2 cellular contexts compared by ENCODE assay signal in the genomic region with DNA sequence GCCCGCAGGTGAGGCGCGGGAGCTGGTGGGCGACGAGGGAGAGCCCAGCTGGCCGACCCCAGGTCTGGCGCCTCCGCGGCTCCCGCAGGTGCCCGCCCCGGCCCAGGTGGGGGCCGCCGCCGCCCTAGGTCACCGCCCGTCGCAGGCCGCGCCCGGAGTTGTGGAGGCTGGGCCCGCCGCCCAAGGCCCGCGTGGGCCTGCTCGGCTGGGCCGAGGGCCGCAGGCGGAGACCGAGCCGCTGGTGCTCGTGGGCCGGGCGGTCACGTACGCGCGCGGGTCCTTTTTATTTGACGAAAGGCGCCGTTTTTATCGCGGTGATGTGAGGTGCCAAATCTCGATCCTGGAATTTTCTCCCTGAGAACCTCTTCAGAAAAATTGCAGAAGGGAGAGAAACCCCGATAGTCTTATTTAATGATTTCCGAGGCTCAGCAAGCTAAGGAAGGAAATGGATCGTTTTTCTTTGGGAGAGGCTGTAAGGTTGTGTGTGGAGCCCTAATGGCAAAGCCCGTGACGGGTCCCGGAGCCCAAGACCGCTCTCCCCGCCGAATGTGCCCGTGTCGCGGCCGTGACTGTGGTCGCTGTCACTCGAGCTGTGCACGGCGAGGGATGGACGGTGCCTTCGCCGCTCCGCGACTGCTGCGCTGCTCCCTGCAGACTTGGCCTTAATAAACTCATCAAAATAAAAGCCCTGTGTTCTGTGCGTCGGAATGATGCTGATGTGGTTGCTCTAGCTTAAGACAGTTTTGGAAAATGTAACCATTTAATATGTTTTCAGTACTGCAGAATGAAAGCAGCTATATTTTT.
A peak's percentile ranks its signal among the peaks of the same experiment; 100 is the strongest.
TF ChIP-seq lines count a peak whose summit lies in the region.

No MANE protein-coding gene starts in this region.

TF ChIP-seq in HCT116, 20 proteins besides CTCF, POLR2A, EP300 and RAD21:
- TF ChIP-seq CEBPB (IDR thresholded peaks at IDR 0.05; ENCODE audit: low read depth) = no peak
- no peak for TF ChIP-seq POLR2AphosphoS5 (IDR thresholded peaks at IDR 0.05; ENCODE audit: low read depth, low read length)
- TF ChIP-seq SIN3A (IDR thresholded peaks at IDR 0.05; ENCODE audit: low read depth) = peak; percentile 12
- no peak for TF ChIP-seq YY1 (IDR thresholded peaks at IDR 0.05; ENCODE audit: extremely low read depth, insufficient replicate concordance, low read depth, low read length)
- TF ChIP-seq ZFX (IDR thresholded peaks at IDR 0.05) = peak; percentile 98
- TF ChIP-seq, protein P1, sequence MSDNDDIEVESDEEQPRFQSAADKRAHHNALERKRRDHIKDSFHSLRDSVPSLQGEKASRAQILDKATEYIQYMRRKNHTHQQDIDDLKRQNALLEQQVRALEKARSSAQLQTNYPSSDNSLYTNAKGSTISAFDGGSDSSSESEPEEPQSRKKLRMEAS (IDR thresholded peaks at IDR 0.05) = peak; percentile 24; the same call in 1 of the 2 replicates
TF ChIP-seq in HCT116: peak in this region for 3.

TF ChIP-seq in HepG2, 621 proteins besides CTCF, POLR2A, EP300 and RAD21 (continues in another document):
- TF ChIP-seq SAFB2 (CRISPR knock-in tag; IDR thresholded peaks at IDR 0.05; ENCODE audit: borderline replicate concordance, low read depth) (no peak; the same call in 1 of the 2 replicates), ZFP82 (CRISPR knock-in tag; IDR thresholded peaks at IDR 0.05; ENCODE audit: borderline replicate concordance) (peak; percentile 59; the same call in 1 of the 2 replicates), EED (CRISPR knock-in tag; IDR thresholded peaks at IDR 0.05) (no peak), ZNF567 (CRISPR knock-in tag; IDR thresholded peaks at IDR 0.05; ENCODE audit: borderline replicate concordance) (no peak), ZNF552 (CRISPR knock-in tag; IDR thresholded peaks at IDR 0.05; ENCODE audit: borderline replicate concordance) (no peak), NBN (conservative IDR thresholded peaks at IDR 0.05) (no peak), ETV5 (CRISPR knock-in tag; IDR thresholded peaks at IDR 0.05; ENCODE audit: borderline replicate concordance) (no peak), ZNF891 (CRISPR knock-in tag; IDR thresholded peaks at IDR 0.05) (no peak; the same call in 1 of the 2 replicates), JUN (CRISPR knock-in tag; IDR thresholded peaks at IDR 0.05) (no peak), SETDB1 (CRISPR knock-in tag; IDR thresholded peaks at IDR 0.05; ENCODE audit: borderline replicate concordance) (no peak), ZNF558 (CRISPR knock-in tag; IDR thresholded peaks at IDR 0.05; ENCODE audit: borderline replicate concordance) (no peak), SAP130 (CRISPR knock-in tag; IDR thresholded peaks at IDR 0.05; ENCODE audit: low read depth) (peak; percentile 14), ZNF34 (CRISPR knock-in tag; IDR thresholded peaks at IDR 0.05; ENCODE audit: borderline replicate concordance) (no peak), TBP (CRISPR knock-in tag; IDR thresholded peaks at IDR 0.05) (no peak), FIP1L1 (IDR thresholded peaks at IDR 0.05; ENCODE audit: borderline replicate concordance, insufficient read depth, low read depth, low read length) (no peak), ZNF256 (CRISPR knock-in tag; conservative IDR thresholded peaks at IDR 0.05) (no peak), ZNF101 (CRISPR knock-in tag; IDR thresholded peaks at IDR 0.05; ENCODE audit: borderline replicate concordance, low read depth) (no peak), CBX5 (CRISPR knock-in tag; IDR thresholded peaks at IDR 0.05; ENCODE audit: borderline replicate concordance) (no peak), BORCS8-MEF2B (CRISPR knock-in tag; IDR thresholded peaks at IDR 0.05) (no peak), ZMYM3 (CRISPR knock-in tag; IDR thresholded peaks at IDR 0.05) (no peak; the same call in 1 of the 2 replicates), SALL2 (CRISPR knock-in tag; IDR thresholded peaks at IDR 0.05) (no peak), SNAI1 (CRISPR knock-in tag; IDR thresholded peaks at IDR 0.05; ENCODE audit: borderline replicate concordance) (no peak), ZNF3 (CRISPR knock-in tag; IDR thresholded peaks at IDR 0.05) (no peak), ZNF572 (CRISPR knock-in tag; IDR thresholded peaks at IDR 0.05) (no peak), ZNF343 (CRISPR knock-in tag; IDR thresholded peaks at IDR 0.05) (no peak), MED8 (CRISPR knock-in tag; IDR thresholded peaks at IDR 0.05; ENCODE audit: insufficient replicate concordance) (no peak), ZSCAN30 (CRISPR knock-in tag; IDR thresholded peaks at IDR 0.05) (no peak), HOXD1 (CRISPR knock-in tag; IDR thresholded peaks at IDR 0.05) (0 out of 2 replicates have a peak, but pooled peaks have one; percentile 12), RFXANK (CRISPR knock-in tag; IDR thresholded peaks at IDR 0.05) (no peak), ATF7-NPFF (CRISPR knock-in tag; IDR thresholded peaks at IDR 0.05; ENCODE audit: low read depth) (0 out of 2 replicates have a peak, but pooled peaks have one; percentile 51), TGIF2 (CRISPR knock-in tag; IDR thresholded peaks at IDR 0.05) (no peak), HMG20A (CRISPR knock-in tag; IDR thresholded peaks at IDR 0.05; ENCODE audit: borderline replicate concordance) (no peak), SP2 (CRISPR knock-in tag; IDR thresholded peaks at IDR 0.05) (no peak), ZNF607 (CRISPR knock-in tag; IDR thresholded peaks at IDR 0.05; ENCODE audit: borderline replicate concordance) (no peak), NR1H2 (CRISPR knock-in tag; IDR thresholded peaks at IDR 0.05; ENCODE audit: borderline replicate concordance, low read depth) (no peak)
- TF ChIP-seq, protein P2, sequence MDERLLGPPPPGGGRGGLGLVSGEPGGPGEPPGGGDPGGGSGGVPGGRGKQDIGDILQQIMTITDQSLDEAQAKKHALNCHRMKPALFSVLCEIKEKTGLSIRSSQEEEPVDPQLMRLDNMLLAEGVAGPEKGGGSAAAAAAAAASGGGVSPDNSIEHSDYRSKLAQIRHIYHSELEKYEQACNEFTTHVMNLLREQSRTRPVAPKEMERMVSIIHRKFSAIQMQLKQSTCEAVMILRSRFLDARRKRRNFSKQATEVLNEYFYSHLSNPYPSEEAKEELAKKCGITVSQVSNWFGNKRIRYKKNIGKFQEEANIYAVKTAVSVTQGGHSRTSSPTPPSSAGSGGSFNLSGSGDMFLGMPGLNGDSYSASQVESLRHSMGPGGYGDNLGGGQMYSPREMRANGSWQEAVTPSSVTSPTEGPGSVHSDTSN (CRISPR knock-in tag; IDR thresholded peaks at IDR 0.05) = no peak
- TF ChIP-seq, protein P3, sequence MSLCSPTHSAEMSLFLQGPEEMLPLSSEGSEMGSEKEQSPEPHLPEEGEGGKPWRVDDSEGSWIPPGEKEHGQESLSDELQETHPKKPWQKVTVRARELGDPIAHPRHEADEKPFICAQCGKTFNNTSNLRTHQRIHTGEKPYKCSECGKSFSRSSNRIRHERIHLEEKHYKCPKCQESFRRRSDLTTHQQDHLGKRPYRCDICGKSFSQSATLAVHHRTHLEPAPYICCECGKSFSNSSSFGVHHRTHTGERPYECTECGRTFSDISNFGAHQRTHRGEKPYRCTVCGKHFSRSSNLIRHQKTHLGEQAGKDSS (CRISPR knock-in tag; IDR thresholded peaks at IDR 0.05; ENCODE audit: borderline replicate concordance, low read depth) = no peak
- TF ChIP-seq, protein P4, sequence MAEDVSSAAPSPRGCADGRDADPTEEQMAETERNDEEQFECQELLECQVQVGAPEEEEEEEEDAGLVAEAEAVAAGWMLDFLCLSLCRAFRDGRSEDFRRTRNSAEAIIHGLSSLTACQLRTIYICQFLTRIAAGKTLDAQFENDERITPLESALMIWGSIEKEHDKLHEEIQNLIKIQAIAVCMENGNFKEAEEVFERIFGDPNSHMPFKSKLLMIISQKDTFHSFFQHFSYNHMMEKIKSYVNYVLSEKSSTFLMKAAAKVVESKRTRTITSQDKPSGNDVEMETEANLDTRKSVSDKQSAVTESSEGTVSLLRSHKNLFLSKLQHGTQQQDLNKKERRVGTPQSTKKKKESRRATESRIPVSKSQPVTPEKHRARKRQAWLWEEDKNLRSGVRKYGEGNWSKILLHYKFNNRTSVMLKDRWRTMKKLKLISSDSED (CRISPR knock-in tag; IDR thresholded peaks at IDR 0.05) = no peak
- TF ChIP-seq, protein P5, sequence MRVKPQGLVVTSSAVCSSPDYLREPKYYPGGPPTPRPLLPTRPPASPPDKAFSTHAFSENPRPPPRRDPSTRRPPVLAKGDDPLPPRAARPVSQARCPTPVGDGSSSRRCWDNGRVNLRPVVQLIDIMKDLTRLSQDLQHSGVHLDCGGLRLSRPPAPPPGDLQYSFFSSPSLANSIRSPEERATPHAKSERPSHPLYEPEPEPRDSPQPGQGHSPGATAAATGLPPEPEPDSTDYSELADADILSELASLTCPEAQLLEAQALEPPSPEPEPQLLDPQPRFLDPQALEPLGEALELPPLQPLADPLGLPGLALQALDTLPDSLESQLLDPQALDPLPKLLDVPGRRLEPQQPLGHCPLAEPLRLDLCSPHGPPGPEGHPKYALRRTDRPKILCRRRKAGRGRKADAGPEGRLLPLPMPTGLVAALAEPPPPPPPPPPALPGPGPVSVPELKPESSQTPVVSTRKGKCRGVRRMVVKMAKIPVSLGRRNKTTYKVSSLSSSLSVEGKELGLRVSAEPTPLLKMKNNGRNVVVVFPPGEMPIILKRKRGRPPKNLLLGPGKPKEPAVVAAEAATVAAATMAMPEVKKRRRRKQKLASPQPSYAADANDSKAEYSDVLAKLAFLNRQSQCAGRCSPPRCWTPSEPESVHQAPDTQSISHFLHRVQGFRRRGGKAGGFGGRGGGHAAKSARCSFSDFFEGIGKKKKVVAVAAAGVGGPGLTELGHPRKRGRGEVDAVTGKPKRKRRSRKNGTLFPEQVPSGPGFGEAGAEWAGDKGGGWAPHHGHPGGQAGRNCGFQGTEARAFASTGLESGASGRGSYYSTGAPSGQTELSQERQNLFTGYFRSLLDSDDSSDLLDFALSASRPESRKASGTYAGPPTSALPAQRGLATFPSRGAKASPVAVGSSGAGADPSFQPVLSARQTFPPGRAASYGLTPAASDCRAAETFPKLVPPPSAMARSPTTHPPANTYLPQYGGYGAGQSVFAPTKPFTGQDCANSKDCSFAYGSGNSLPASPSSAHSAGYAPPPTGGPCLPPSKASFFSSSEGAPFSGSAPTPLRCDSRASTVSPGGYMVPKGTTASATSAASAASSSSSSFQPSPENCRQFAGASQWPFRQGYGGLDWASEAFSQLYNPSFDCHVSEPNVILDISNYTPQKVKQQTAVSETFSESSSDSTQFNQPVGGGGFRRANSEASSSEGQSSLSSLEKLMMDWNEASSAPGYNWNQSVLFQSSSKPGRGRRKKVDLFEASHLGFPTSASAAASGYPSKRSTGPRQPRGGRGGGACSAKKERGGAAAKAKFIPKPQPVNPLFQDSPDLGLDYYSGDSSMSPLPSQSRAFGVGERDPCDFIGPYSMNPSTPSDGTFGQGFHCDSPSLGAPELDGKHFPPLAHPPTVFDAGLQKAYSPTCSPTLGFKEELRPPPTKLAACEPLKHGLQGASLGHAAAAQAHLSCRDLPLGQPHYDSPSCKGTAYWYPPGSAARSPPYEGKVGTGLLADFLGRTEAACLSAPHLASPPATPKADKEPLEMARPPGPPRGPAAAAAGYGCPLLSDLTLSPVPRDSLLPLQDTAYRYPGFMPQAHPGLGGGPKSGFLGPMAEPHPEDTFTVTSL (CRISPR knock-in tag; IDR thresholded peaks at IDR 0.05; ENCODE audit: borderline replicate concordance) = no peak
- TF ChIP-seq, protein P6, sequence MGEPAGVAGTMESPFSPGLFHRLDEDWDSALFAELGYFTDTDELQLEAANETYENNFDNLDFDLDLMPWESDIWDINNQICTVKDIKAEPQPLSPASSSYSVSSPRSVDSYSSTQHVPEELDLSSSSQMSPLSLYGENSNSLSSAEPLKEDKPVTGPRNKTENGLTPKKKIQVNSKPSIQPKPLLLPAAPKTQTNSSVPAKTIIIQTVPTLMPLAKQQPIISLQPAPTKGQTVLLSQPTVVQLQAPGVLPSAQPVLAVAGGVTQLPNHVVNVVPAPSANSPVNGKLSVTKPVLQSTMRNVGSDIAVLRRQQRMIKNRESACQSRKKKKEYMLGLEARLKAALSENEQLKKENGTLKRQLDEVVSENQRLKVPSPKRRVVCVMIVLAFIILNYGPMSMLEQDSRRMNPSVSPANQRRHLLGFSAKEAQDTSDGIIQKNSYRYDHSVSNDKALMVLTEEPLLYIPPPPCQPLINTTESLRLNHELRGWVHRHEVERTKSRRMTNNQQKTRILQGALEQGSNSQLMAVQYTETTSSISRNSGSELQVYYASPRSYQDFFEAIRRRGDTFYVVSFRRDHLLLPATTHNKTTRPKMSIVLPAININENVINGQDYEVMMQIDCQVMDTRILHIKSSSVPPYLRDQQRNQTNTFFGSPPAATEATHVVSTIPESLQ (CRISPR knock-in tag; conservative IDR thresholded peaks at IDR 0.05) = no peak
- TF ChIP-seq, protein P7, sequence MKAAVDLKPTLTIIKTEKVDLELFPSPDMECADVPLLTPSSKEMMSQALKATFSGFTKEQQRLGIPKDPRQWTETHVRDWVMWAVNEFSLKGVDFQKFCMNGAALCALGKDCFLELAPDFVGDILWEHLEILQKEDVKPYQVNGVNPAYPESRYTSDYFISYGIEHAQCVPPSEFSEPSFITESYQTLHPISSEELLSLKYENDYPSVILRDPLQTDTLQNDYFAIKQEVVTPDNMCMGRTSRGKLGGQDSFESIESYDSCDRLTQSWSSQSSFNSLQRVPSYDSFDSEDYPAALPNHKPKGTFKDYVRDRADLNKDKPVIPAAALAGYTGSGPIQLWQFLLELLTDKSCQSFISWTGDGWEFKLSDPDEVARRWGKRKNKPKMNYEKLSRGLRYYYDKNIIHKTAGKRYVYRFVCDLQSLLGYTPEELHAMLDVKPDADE (CRISPR knock-in tag; IDR thresholded peaks at IDR 0.05) = no peak
- TF ChIP-seq, protein P8, sequence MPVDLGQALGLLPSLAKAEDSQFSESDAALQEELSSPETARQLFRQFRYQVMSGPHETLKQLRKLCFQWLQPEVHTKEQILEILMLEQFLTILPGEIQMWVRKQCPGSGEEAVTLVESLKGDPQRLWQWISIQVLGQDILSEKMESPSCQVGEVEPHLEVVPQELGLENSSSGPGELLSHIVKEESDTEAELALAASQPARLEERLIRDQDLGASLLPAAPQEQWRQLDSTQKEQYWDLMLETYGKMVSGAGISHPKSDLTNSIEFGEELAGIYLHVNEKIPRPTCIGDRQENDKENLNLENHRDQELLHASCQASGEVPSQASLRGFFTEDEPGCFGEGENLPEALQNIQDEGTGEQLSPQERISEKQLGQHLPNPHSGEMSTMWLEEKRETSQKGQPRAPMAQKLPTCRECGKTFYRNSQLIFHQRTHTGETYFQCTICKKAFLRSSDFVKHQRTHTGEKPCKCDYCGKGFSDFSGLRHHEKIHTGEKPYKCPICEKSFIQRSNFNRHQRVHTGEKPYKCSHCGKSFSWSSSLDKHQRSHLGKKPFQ (CRISPR knock-in tag; IDR thresholded peaks at IDR 0.05; ENCODE audit: insufficient replicate concordance) = no peak
- TF ChIP-seq, protein P9, sequence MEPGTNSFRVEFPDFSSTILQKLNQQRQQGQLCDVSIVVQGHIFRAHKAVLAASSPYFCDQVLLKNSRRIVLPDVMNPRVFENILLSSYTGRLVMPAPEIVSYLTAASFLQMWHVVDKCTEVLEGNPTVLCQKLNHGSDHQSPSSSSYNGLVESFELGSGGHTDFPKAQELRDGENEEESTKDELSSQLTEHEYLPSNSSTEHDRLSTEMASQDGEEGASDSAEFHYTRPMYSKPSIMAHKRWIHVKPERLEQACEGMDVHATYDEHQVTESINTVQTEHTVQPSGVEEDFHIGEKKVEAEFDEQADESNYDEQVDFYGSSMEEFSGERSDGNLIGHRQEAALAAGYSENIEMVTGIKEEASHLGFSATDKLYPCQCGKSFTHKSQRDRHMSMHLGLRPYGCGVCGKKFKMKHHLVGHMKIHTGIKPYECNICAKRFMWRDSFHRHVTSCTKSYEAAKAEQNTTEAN (CRISPR knock-in tag; conservative IDR thresholded peaks at IDR 0.05) = no peak
